Comparison of ENCODE assay signal across 26 cellular contexts in genomic region chrX:67949270-67949669, GRCh38.
"Had no signal": no experiment of that assay in that cellular context is flagged by ENCODE, and none has a peak within 500 bp of the region (broad histone marks: within the 10 kb centered on the region; RNA-seq: fewer than 3 reads in every experiment).

No MANE protein-coding gene starts in this region.

- DNase-seq: stimulated activated CD4-positive, alpha-beta T cell treated with anti-CD3 and anti-CD28 coated beads, Interleukin-2, amount 100 ng/mL, for 48 hours; stimulated activated CD4-positive, alpha-beta T cell treated with anti-CD3 and anti-CD28 coated beads, Interleukin-4, amount 100 ng/mL, for 1 hour; stimulated activated CD4-positive, alpha-beta T cell treated with anti-CD3 and anti-CD28 coated beads, Interleukin-4, amount 100 ng/mL, for 24 hours; stimulated activated CD4-positive, alpha-beta T cell treated with anti-CD3 and anti-CD28 coated beads, Interleukin-4, amount 100 ng/mL, for 4 hours; stimulated activated CD8-positive, alpha-beta memory T cell treated with anti-CD3 and anti-CD28 coated beads, Interleukin-4, amount 100 ng/mL, for 48 hours; stimulated activated naive B cell treated with anti-CD40 and anti-IgM and Interleukin-4, amounts not matched to agents 10 μg/mL and 1 μg/mL and 100 μg/mL, for 72 hours; stimulated activated naive CD4-positive, alpha-beta T cell; stimulated activated naive CD4-positive, alpha-beta T cell treated with Interleukin-2 at 50 U/mL for 16 hours; stimulated activated naive CD8-positive, alpha-beta T cell treated with anti-CD3 and anti-CD28 coated beads, Interleukin-15, amount 100 ng/mL, for 72 hours; stimulated activated naive CD8-positive, alpha-beta T cell treated with anti-CD3 and anti-CD28 coated beads, Interleukin-15, Interleukin-2, amounts not matched to agents 100 U/mL and 50 U/mL, for 24 hours; stomach; substantia nigra; testis; tibial artery; transverse colon; trophoblast cell; upper lobe of left lung; uterus had no signal

- H3K4me3 ChIP-seq: stomach, suprapubic skin, testis, thoracic aorta, thyroid gland, tibial artery, tibial nerve, transverse colon, upper lobe of left lung, uterus, vagina had no signal

- H3K27me3 ChIP-seq: stomach, suprapubic skin, testis, thyroid gland, tibial artery, tibial nerve, transverse colon, upper lobe of left lung, uterus, vagina had no signal

- H3K9me3 ChIP-seq: stomach, suprapubic skin, testis, thoracic aorta, thyroid gland, tibial artery, tibial nerve, transverse colon, upper lobe of left lung, uterus, vagina had no signal

- H3K36me3 ChIP-seq: stomach, suprapubic skin, thoracic aorta, thyroid gland, tibial artery, tibial nerve, transverse colon, upper lobe of left lung, uterus, vagina had no signal

- ATAC-seq: stimulated activated effector memory CD8-positive, alpha-beta T cell treated with anti-CD3 and anti-CD28 coated beads, Interleukin-12 subunit alpha, Interleukin-12 subunit beta, amount 100 ng/mL, for 72 hours; stimulated activated memory B cell treated with anti-CD40 and anti-IgM and Interleukin-4, amounts not matched to agents 10 μg/mL and 1 μg/mL and 100 μg/mL, for 72 hours; stimulated activated naive B cell treated with anti-CD40 and anti-IgM and Interleukin-4, amounts not matched to agents 10 μg/mL and 1 μg/mL and 100 μg/mL, for 72 hours; stimulated activated naive CD8-positive, alpha-beta T cell treated with anti-CD3 and anti-CD28 coated beads, Interleukin-15, amount 100 ng/mL, for 72 hours; stimulated activated naive CD8-positive, alpha-beta T cell treated with anti-CD3 and anti-CD28 coated beads, Interleukin-15, Interleukin-2, amounts not matched to agents 100 U/mL and 50 U/mL, for 24 hours had no signal

- H3K27ac ChIP-seq: stomach, suprapubic skin, testis, thoracic aorta, thyroid gland, tibial artery, tibial nerve, transverse colon, upper lobe of left lung, uterus, vagina had no signal

- H3K4me1 ChIP-seq: stomach, suprapubic skin, testis, thyroid gland, tibial artery, tibial nerve, transverse colon, upper lobe of left lung, uterus, vagina had no signal

- FAIRE-seq: urothelium cell line had no signal
